Comparison of ENCODE assay signal across 20 cellular contexts in genomic region chr1:189336115-189337100, GRCh38.
DNase-seq lines count a peak whose midpoint lies in the region; ATAC-seq, FAIRE-seq and TF ChIP-seq lines count a peak whose summit lies in the region.
"Had no signal": no experiment of that assay in that cellular context is flagged by ENCODE, and none has a peak within 500 bp of the region (broad histone marks: within the 10 kb centered on the region; RNA-seq: fewer than 3 reads in every experiment).

No MANE protein-coding gene starts in this region.

- H3K27me3 ChIP-seq in PC-9 (ENCODE audit: insufficient read depth, low read depth) (no peaks in the 10 kb centered on the region), spleen (replicated peaks in 1 of 7) (no peaks in the 10 kb centered on the region)

- no peak overlapping the region for H3K4me3 ChIP-seq in PC-9
- H3K4me3 ChIP-seq in kidney (ENCODE audit: low read length in 2 of 2), result no peak overlapping the region
- no peak overlapping the region for H3K4me3 ChIP-seq in spleen
- H3K4me3 ChIP-seq: GM12878 had no signal

- no peak overlapping the region for H3K27ac ChIP-seq in PC-9
- no peak overlapping the region for H3K27ac ChIP-seq in kidney (ENCODE audit: low read depth in 2 of 2, low read length in 2 of 2)
- H3K27ac ChIP-seq in spleen, result no peak overlapping the region
- H3K27ac ChIP-seq: 22Rv1 had no signal

- H2AFZ ChIP-seq in PC-9, result peak overlapping the region; percentile 52; the same call in 1 of the 2 replicates

- BruUV-seq in PC-9 (replicated peaks; lab: Mats Ljungman, UMichigan), result no TSS peak

- H3K9me3 ChIP-seq in PC-9 (ENCODE audit: insufficient read depth, low read depth), result no peaks in the 10 kb centered on the region; the same call in 1 of the 2 replicates
- H3K9me3 ChIP-seq in kidney (ENCODE audit: control insufficient read depth in 1 of 2, low read length in 2 of 2), result no peaks in the 10 kb centered on the region
- H3K9me3 ChIP-seq in spleen, result peaks cover 0 to 23% (median 3%) of the 10 kb centered on the region in 8 donors

- H3K79me2 ChIP-seq in PC-9 (ENCODE audit: low read depth), result no peaks in the 10 kb centered on the region

- TF ChIP-seq CTCF in PC-9 (conservative IDR thresholded peaks at IDR 0.05) (no peak), kidney (IDR thresholded peaks at IDR 0.05; ENCODE audit: borderline replicate concordance, extremely low read depth, insufficient read depth) (no peak), spleen (IDR thresholded peaks at IDR 0.05 in 8 of 11, conservative IDR thresholded peaks at IDR 0.05 in 3 of 11) (no peak)

- H3K9ac ChIP-seq in kidney (ENCODE audit: low read length in 2 of 2), result no peak overlapping the region

- no peaks in the 10 kb centered on the region for H3K4me1 ChIP-seq in PC-9 (replicated peaks; ENCODE audit: insufficient read depth)
- H3K4me1 ChIP-seq in kidney (ENCODE audit: control insufficient read depth in 1 of 2, insufficient read depth in 1 of 2, low read depth in 1 of 2, low read length in 2 of 2), result no peaks in the 10 kb centered on the region
- H3K4me1 ChIP-seq in spleen, result no peaks in the 10 kb centered on the region

- H4K20me1 ChIP-seq in PC-9 (ENCODE audit: insufficient read depth), result no peaks in the 10 kb centered on the region

- ATAC-seq in HG02759 (IDR thresholded peaks at IDR 0.05; ENCODE audit: unreplicated experiment), result no peak
- ATAC-seq: GM12878 had no signal

- peak; percentile 22 for DNase-seq in DMS53 (lab: John Stamatoyannopoulos, UW)
- DNase-seq in DMS53 treated with DMSO at 0.1 percent for 48 hours (lab: John Stamatoyannopoulos, UW; ENCODE audit: unreplicated experiment), result no peak
- no peak for DNase-seq in PC-9
- peak; percentile 43 for DNase-seq in kidney
- DNase-seq in spleen, result peak; percentile 70
- no peak for DNase-seq in retina
- no peak for DNase-seq in cerebellum (ENCODE audit: low spot score)
- DNase-seq: AML-193, GF-D8, HFFc6, KG1, NCI-H1105 treated with DMSO at 0.1 percent for 48 hours, NCI-H1694, NCI-H2081 treated with DMSO at 0.1 percent for 48 hours, NCI-H82, RPMI8226 had no signal

- CTCF ChIA-PET in PC-9 (lab: Charles Lee), result no interaction called here

- H3K4me2 ChIP-seq in PC-9, result no peak overlapping the region

- no peak for FAIRE-seq in kidney (lab: Jason Lieb, UNC)
- FAIRE-seq: GM12878, H54 had no signal

- intact Hi-C loops in PC-9 (cut with micrococcal nuclease; ENCODE audit: unreplicated experiment), result no loop called here
- intact Hi-C loops in kidney (cut with DNase I), result no loop called here
- intact Hi-C loops in spleen (cut with DNase I; ENCODE audit: low total_unique reads), result no loop called here

- H3K36me3 ChIP-seq in PC-9 (ENCODE audit: low read depth) (no peaks in the 10 kb centered on the region), kidney (ENCODE audit: control insufficient read depth in 1 of 2, insufficient read depth in 2 of 2, low read length in 2 of 2) (no peaks in the 10 kb centered on the region), spleen (no peaks in the 10 kb centered on the region)

- 82 to 90% (median 84%) methylated on average over 16 to 17 of the region's 17 CpGs for WGBS in spleen, 5 donors

- POLR2A ChIA-PET in PC-9 (lab: Charles Lee; ENCODE audit: unreplicated experiment), result no interaction called here

- TF ChIP-seq POLR2A in spleen (IDR thresholded peaks at IDR 0.05), result no peak

- no peaks in the 10 kb centered on the region for H3F3A ChIP-seq in PC-9 (ENCODE audit: insufficient read depth, low read depth)

- H3K9me2 ChIP-seq in PC-9 (ENCODE audit: insufficient read depth), result peaks cover 3% of the 10 kb centered on the region; the same call in 1 of the 2 replicates

Comparison
In these comparisons a context has a peak if more than half of its experiments do, and no peak if none do; other contexts are left out.
1. DNase-seq: peak in DMS53 (single experiment), kidney (single experiment) and spleen (single experiment); none in DMS53 treated with DMSO at 0.1 percent for 48 hours (single experiment), PC-9 (0 of 2), retina (single experiment) and cerebellum (single experiment).